In the genomic region with DNA sequence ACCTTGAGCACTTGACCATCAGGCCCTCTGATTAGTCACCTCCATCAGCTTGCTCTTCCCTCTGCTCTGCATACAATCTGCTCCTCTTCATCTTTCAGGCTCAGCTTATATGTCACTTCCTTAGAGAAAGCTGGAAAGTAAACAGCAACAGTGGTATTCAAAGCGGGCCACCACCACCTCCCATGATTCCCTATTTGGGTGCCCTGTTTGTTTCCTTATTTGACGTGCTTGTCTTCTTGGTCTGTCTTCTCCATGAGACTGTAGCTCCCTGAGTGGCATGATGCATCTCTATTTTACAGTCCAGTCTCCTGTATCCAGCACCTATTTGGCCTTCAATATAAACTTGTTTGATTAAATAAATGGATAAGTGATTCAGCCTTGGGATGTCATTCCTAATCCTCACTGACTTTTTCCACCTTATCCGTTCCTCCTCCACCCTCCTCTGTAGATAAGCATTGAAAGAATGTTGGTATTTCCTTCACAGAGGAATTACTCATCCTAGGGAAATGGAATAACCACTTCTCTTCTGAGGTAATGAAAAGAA, we compare ENCODE assay signal across 18 cellular contexts.
A peak's percentile ranks its signal among the peaks of the same experiment; 100 is the strongest.
DNase-seq lines count a peak whose midpoint lies in the region; ATAC-seq and TF ChIP-seq lines count a peak whose summit lies in the region.
"Had no signal": no experiment of that assay in that cellular context is flagged by ENCODE, and none has a peak within 500 bp of the region (broad histone marks: within the 10 kb centered on the region; RNA-seq: fewer than 3 reads in every experiment).

No MANE protein-coding gene starts in this region.

- no peaks in the 10 kb centered on the region for H3K9me3 ChIP-seq in AG04450 (ENCODE audit: control insufficient read depth, insufficient read depth, low read length)
- H3K9me3 ChIP-seq: vagina had no signal

- POLR2A ChIA-PET in AG04450 (lab: Yijun Ruan, JAX): interaction anchor here (0.7 kb wide), 2 partner anchors 137 to 232 kb away, joined by 3 to 4 read pairs; no protein-coding TSS in a partner anchor

- H3K27me3 Mint-ChIP-seq in chondrocyte (ENCODE audit: low read depth): no peaks in the 10 kb centered on the region
- H3K27me3 Mint-ChIP-seq in activated naive CD4-positive, alpha-beta T cell treated with anti-CD3 and anti-CD28 coated beads, Interleukin-2, amount 10 ng/mL, durations not matched to agents 7 days and 5 days: peaks cover 9% of the 10 kb centered on the region

- H3K4me1 Mint-ChIP-seq in chondrocyte (ENCODE audit: low read depth): peaks cover 47% of the 10 kb centered on the region
- H3K4me1 Mint-ChIP-seq in activated naive CD4-positive, alpha-beta T cell treated with anti-CD3 and anti-CD28 coated beads, Interleukin-2, amount 10 ng/mL, durations not matched to agents 7 days and 5 days: peaks cover 14% of the 10 kb centered on the region

- ATAC-seq in HG03139 (IDR thresholded peaks at IDR 0.05; ENCODE audit: unreplicated experiment) (no peak), GM21367 (IDR thresholded peaks at IDR 0.05; ENCODE audit: unreplicated experiment) (no peak)
- ATAC-seq: activated CD4-positive, CD25-positive, alpha-beta regulatory T cell treated with anti-CD3 and anti-CD28 coated beads, Interleukin-2, amount 50 U/mL, for 24 hours had no signal

- DNase-seq in AG04450 (ENCODE audit: low read depth, low spot score) (no peak), LHCN-M2 (ENCODE audit: low read depth) (peak; percentile 62), chondrocyte (ENCODE audit: low spot score) (no peak), kidney tubule cell (ENCODE audit: low spot score) (peak; percentile 93), hypothalamus (lab: John Stamatoyannopoulos, UW) (no peak)
- no peak for DNase-seq in activated naive CD4-positive, alpha-beta T cell treated with anti-CD3 and anti-CD28 coated beads, Interleukin-2, amount 10 ng/mL, durations not matched to agents 7 days and 5 days
- DNase-seq: AML-193; central memory CD4-positive, alpha-beta T cell; NCI-H1092; NCI-H524; SIG-M5; stimulated activated CD4-positive, alpha-beta T cell treated with anti-CD3 and anti-CD28 coated beads, Interleukin-15, amount 100 ng/mL, for 24 hours had no signal

- CTCF ChIA-PET in AG04450 (lab: Charles Lee): interaction anchor here (0.7 to 1.1 kb wide), 3 partner anchors 241 to 402 kb away, joined by 3 read pairs; no protein-coding TSS in a partner anchor
- CTCF ChIA-PET in activated naive CD4-positive, alpha-beta T cell treated with anti-CD3 and anti-CD28 coated beads, Interleukin-2, amount 10 ng/mL, durations not matched to agents 7 days and 5 days (lab: Charles Lee): interaction anchor here (1.3 kb wide), 1 partner anchor 10 kb away, joined by 4 read pairs; no protein-coding TSS in a partner anchor

- no peaks in the 10 kb centered on the region for H3K36me3 Mint-ChIP-seq in chondrocyte (ENCODE audit: low read depth)
- H3K36me3 Mint-ChIP-seq in activated naive CD4-positive, alpha-beta T cell treated with anti-CD3 and anti-CD28 coated beads, Interleukin-2, amount 10 ng/mL, durations not matched to agents 7 days and 5 days: peaks cover 2% of the 10 kb centered on the region

- peak overlapping the region; percentile 85 for H3K27ac Mint-ChIP-seq in chondrocyte (ENCODE audit: unreplicated experiment)
- H3K27ac Mint-ChIP-seq in activated naive CD4-positive, alpha-beta T cell treated with anti-CD3 and anti-CD28 coated beads, Interleukin-2, amount 10 ng/mL, durations not matched to agents 7 days and 5 days: no peak overlapping the region
- H3K27ac Mint-ChIP-seq: activated T-helper 1 cell treated with anti-CD3 and anti-CD28 coated beads, Interleukin-12 subunit alpha, Interleukin-12 subunit beta, Interleukin-2, Interleukin-4 antibody, amounts not matched to agents 30 ng/mL and 10 ng/mL and 1 ng/mL, durations not matched to agents 14 hours and 24 hours and 36 hours had no signal

- H3K27ac ChIP-seq in AG04450 (ENCODE audit: low read depth, low read length): peak overlapping the region; percentile 89
- H3K27ac ChIP-seq: HL-60, vagina had no signal

- peaks cover 2% of the 10 kb centered on the region for H3K9me3 Mint-ChIP-seq in chondrocyte (ENCODE audit: low read depth)
- no peaks in the 10 kb centered on the region for H3K9me3 Mint-ChIP-seq in activated naive CD4-positive, alpha-beta T cell treated with anti-CD3 and anti-CD28 coated beads, Interleukin-2, amount 10 ng/mL, durations not matched to agents 7 days and 5 days

- H3K4me3 Mint-ChIP-seq in chondrocyte (ENCODE audit: unreplicated experiment): no peak overlapping the region
- no peak overlapping the region for H3K4me3 Mint-ChIP-seq in activated naive CD4-positive, alpha-beta T cell treated with anti-CD3 and anti-CD28 coated beads, Interleukin-2, amount 10 ng/mL, durations not matched to agents 7 days and 5 days
- H3K4me3 Mint-ChIP-seq: activated T-helper 1 cell treated with anti-CD3 and anti-CD28 coated beads, Interleukin-12 subunit alpha, Interleukin-12 subunit beta, Interleukin-2, Interleukin-4 antibody, amounts not matched to agents 30 ng/mL and 10 ng/mL and 1 ng/mL, durations not matched to agents 14 hours and 24 hours and 36 hours had no signal

- TF ChIP-seq CTCF in AG04450 (IDR thresholded peaks at IDR 0.05; ENCODE audit: low read depth, low read length) (no peak), chondrocyte (IDR thresholded peaks at IDR 0.05) (no peak)

- no peaks in the 10 kb centered on the region for H3K27me3 ChIP-seq in AG04450 (ENCODE audit: control insufficient read depth, insufficient read depth, low read length)
- H3K27me3 ChIP-seq: vagina had no signal

- H3K4me3 ChIP-seq in AG04450 (ENCODE audit: low read depth, low read length): no peak overlapping the region
- H3K4me3 ChIP-seq: vagina had no signal

Comparison
In these comparisons a context has a peak if more than half of its experiments do, and no peak if none do; other contexts are left out.
1. DNase-seq: peak in LHCN-M2 (single experiment) and kidney tubule cell (single experiment); none in AG04450 (single experiment), chondrocyte (single experiment), hypothalamus (0 of 51) and activated naive CD4-positive, alpha-beta T cell treated with anti-CD3 and anti-CD28 coated beads, Interleukin-2, amount 10 ng/mL, durations not matched to agents 7 days and 5 days (single experiment).